8 cellular contexts compared by ENCODE assay signal in genomic region chr5:56123531-56124243, GRCh38.
DNase-seq lines count a peak whose midpoint lies in the region; ATAC-seq, FAIRE-seq and TF ChIP-seq lines count a peak whose summit lies in the region.

No MANE protein-coding gene starts in this region.

- peak overlapping the region; percentile 71 for H3K4me2 ChIP-seq in astrocyte (ENCODE audit: low read length)

- H3K9me3 Mint-ChIP-seq in astrocyte (ENCODE audit: unreplicated experiment) (no peaks in the 10 kb centered on the region), natural killer cell (no peaks in the 10 kb centered on the region)

- H3K4me3 ChIP-seq in astrocyte (ENCODE audit: insufficient read depth, low read depth, low read length): no peak overlapping the region
- H3K4me3 ChIP-seq in tibial artery: no peak overlapping the region

- no peaks in the 10 kb centered on the region for H3K36me3 ChIP-seq in astrocyte (ENCODE audit: insufficient read depth, low read length)
- no peaks in the 10 kb centered on the region for H3K36me3 ChIP-seq in tibial artery

- DNase-seq in 8988T (peak; percentile 62), HK-2 (ENCODE audit: unreplicated experiment) (peak; percentile 81), astrocyte (ENCODE audit: low read depth) (peak; percentile 100), iris pigment epithelial cell (ENCODE audit: low read depth) (peak; percentile 99), tibial artery (peak; percentile 37 to 71), GM19240 (ENCODE audit: insufficient read length, low spot score) (no peak), natural killer cell (no peak)

- no peaks in the 10 kb centered on the region for H3K36me3 Mint-ChIP-seq in astrocyte (ENCODE audit: low read depth, unreplicated experiment)
- no peaks in the 10 kb centered on the region for H3K36me3 Mint-ChIP-seq in natural killer cell

- TF ChIP-seq CTCF in astrocyte (IDR thresholded peaks at IDR 0.05; ENCODE audit: insufficient read depth, low read depth, low read length) (no peak), tibial artery (IDR thresholded peaks at IDR 0.05) (no peak), natural killer cell (IDR thresholded peaks at IDR 0.05) (no peak)

- no peaks in the 10 kb centered on the region for H3K27me3 ChIP-seq in astrocyte (ENCODE audit: insufficient read depth, low read length)
- H3K27me3 ChIP-seq in tibial artery: no peaks in the 10 kb centered on the region

- no peak overlapping the region for H2AFZ ChIP-seq in astrocyte (ENCODE audit: low read depth, low read length)

- H3K9me3 ChIP-seq in astrocyte (ENCODE audit: insufficient read depth, low read depth, low read length): no peaks in the 10 kb centered on the region
- no peaks in the 10 kb centered on the region for H3K9me3 ChIP-seq in tibial artery

- H3K79me2 ChIP-seq in astrocyte (ENCODE audit: insufficient read depth, low read length): no peaks in the 10 kb centered on the region

- H3K4me3 Mint-ChIP-seq in astrocyte (ENCODE audit: unreplicated experiment) (no peak overlapping the region), natural killer cell (no peak overlapping the region)

- no peaks in the 10 kb centered on the region for H4K20me1 ChIP-seq in astrocyte (ENCODE audit: insufficient read depth, low read length)

- peak overlapping the region; percentile 95 for H3K27ac Mint-ChIP-seq in astrocyte (ENCODE audit: unreplicated experiment)
- H3K27ac Mint-ChIP-seq in natural killer cell: no peak overlapping the region

- peak overlapping the region; percentile 71 for H3K27ac ChIP-seq in astrocyte (ENCODE audit: low read depth, low read length)
- no peak overlapping the region for H3K27ac ChIP-seq in tibial artery

- ATAC-seq in HG03565 (IDR thresholded peaks at IDR 0.05; ENCODE audit: unreplicated experiment) (no peak), natural killer cell (no peak)

- FAIRE-seq in astrocyte (lab: Jason Lieb, UNC): peak; percentile 60

- H3K27me3 Mint-ChIP-seq in astrocyte (ENCODE audit: low read depth, unreplicated experiment) (no peaks in the 10 kb centered on the region), natural killer cell (ENCODE audit: low read depth in 2 of 2) (peaks cover 2 to 7% of the 10 kb centered on the region in 2 donors)

- peaks cover 20% of the 10 kb centered on the region for H3K4me1 Mint-ChIP-seq in astrocyte (ENCODE audit: low read depth, unreplicated experiment)
- H3K4me1 Mint-ChIP-seq in natural killer cell: no peaks in the 10 kb centered on the region

- H3K9ac ChIP-seq in astrocyte (ENCODE audit: low read length): peak overlapping the region; percentile 34

- intact Hi-C loops in tibial artery (cut with DNase I; ENCODE audit: low total_unique reads) (no loop called here), natural killer cell (cut with micrococcal nuclease) (no loop called here)

- peaks cover 17% of the 10 kb centered on the region for H3K4me1 ChIP-seq in astrocyte (ENCODE audit: insufficient read depth, low read length)
- no peaks in the 10 kb centered on the region for H3K4me1 ChIP-seq in tibial artery

Comparison
In these comparisons a context has a peak if more than half of its experiments do, and no peak if none do; other contexts are left out.
1. DNase-seq: peak in 8988T (single experiment), HK-2 (single experiment), astrocyte (single experiment), iris pigment epithelial cell (single experiment) and tibial artery (2 of 2); none in GM19240 (single experiment) and natural killer cell (single experiment).